Comparison of ENCODE assay signal across 1 cellular context in the genomic region with DNA sequence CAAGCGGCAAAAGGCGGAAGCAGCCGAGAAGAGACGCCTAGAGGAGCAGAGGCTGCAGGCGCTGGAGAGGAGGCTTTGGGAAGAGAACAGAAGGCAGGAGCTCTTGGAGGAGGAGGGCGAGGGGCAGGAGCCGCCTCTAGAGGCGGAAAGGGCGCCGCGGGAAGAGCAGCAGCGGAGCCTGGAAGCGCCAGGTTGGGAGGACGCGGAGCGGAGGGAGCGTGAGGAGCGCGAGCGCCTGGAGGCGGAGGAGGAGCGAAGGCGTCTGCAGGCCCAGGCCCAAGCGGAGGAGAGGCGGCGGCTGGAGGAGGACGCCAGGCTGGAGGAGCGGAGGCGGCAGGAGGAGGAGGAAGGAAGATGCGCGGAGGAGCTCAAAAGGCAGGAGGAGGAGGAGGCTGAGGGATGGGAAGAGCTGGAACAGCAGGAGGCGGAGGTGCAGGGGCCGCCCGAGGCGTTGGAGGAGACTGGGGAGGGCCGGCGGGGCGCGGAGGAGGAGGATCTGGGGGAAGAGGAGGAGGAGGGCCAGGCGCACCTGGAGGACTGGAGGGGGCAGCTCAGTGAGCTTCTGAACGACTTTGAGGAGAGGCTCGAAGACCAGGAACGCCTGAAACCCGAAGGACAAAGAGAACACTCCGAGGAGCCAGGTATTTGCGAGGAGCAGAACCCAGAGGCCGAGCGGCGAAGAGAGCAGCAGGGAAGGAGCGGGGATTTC.
A peak's percentile ranks its signal among the peaks of the same experiment; 100 is the strongest.
TF ChIP-seq lines count a peak whose summit lies in the region.

No MANE protein-coding gene starts in this region.

TF ChIP-seq in K562, 482 proteins besides CTCF, POLR2A, EP300 and RAD21 (continued from another document):
- TF ChIP-seq, protein P1, sequence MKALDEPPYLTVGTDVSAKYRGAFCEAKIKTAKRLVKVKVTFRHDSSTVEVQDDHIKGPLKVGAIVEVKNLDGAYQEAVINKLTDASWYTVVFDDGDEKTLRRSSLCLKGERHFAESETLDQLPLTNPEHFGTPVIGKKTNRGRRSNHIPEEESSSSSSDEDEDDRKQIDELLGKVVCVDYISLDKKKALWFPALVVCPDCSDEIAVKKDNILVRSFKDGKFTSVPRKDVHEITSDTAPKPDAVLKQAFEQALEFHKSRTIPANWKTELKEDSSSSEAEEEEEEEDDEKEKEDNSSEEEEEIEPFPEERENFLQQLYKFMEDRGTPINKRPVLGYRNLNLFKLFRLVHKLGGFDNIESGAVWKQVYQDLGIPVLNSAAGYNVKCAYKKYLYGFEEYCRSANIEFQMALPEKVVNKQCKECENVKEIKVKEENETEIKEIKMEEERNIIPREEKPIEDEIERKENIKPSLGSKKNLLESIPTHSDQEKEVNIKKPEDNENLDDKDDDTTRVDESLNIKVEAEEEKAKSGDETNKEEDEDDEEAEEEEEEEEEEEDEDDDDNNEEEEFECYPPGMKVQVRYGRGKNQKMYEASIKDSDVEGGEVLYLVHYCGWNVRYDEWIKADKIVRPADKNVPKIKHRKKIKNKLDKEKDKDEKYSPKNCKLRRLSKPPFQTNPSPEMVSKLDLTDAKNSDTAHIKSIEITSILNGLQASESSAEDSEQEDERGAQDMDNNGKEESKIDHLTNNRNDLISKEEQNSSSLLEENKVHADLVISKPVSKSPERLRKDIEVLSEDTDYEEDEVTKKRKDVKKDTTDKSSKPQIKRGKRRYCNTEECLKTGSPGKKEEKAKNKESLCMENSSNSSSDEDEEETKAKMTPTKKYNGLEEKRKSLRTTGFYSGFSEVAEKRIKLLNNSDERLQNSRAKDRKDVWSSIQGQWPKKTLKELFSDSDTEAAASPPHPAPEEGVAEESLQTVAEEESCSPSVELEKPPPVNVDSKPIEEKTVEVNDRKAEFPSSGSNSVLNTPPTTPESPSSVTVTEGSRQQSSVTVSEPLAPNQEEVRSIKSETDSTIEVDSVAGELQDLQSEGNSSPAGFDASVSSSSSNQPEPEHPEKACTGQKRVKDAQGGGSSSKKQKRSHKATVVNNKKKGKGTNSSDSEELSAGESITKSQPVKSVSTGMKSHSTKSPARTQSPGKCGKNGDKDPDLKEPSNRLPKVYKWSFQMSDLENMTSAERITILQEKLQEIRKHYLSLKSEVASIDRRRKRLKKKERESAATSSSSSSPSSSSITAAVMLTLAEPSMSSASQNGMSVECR (CRISPR knock-in tag; IDR thresholded peaks at IDR 0.05), result peak; percentile 23; the same call in 1 of the 2 replicates
- peak; percentile 99 for TF ChIP-seq ZNF263 (CRISPR knock-in tag; IDR thresholded peaks at IDR 0.05; ENCODE audit: borderline replicate concordance)
